In the genomic region with DNA sequence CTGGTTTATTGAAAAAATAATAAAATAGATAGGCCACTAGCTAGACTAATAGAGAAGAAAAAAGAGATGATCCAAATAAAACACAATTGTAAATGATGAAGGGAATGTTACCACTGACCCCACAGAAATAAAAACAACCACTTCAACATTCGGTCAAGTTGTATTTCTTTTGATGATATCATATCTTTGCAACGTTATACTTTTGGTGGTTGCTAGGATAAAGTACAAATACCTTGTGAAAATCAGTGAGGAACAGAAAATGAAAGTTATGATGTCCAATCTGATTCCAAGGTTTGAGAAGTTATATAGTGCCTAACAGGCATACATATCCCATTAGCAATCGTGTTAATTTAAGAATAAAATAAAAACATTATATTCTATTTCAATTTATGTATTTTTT, we compare ENCODE assay signal across 22 cellular contexts.
"Had no signal": no experiment of that assay in that cellular context is flagged by ENCODE, and none has a peak within 500 bp of the region (broad histone marks: within the 10 kb centered on the region; RNA-seq: fewer than 3 reads in every experiment).

No MANE protein-coding gene starts in this region.

- H3K4me1 ChIP-seq: body of pancreas, esophagus squamous epithelium had no signal

- ATAC-seq: activated CD8-positive, alpha-beta memory T cell treated with anti-CD3 and anti-CD28 coated beads, Interleukin-2, amount 10 ng/mL, durations not matched to agents 7 days and 5 days; body of pancreas; left colon had no signal

- DNase-seq: activated CD4-positive, alpha-beta T cell treated with anti-CD3 and anti-CD28 coated beads, Interleukin-2, amount 50 U/mL, for 48 hours; activated CD8-positive, alpha-beta memory T cell treated with anti-CD3 and anti-CD28 coated beads, Interleukin-2, amount 10 ng/mL, durations not matched to agents 7 days and 5 days; activated naive CD4-positive, alpha-beta T cell treated with anti-CD3 and anti-CD28 coated beads for 36 hours; activated T-cell treated with anti-CD3 and anti-CD28 coated beads, Interleukin-2, amount 50 U/mL, for 1 hour; body of pancreas; central memory CD4-positive, alpha-beta T cell; cortex of kidney; effector CD4-positive, alpha-beta T cell; esophagus squamous epithelium; foreskin melanocyte; left colon; lower lobe of right lung; midbrain; naive B cell; stimulated activated CD4-positive, alpha-beta T cell treated with anti-CD3 and anti-CD28 coated beads, Interleukin-15, amount 100 ng/mL, for 24 hours; stimulated activated CD4-positive, alpha-beta T cell treated with anti-CD3 and anti-CD28 coated beads, Interleukin-4, amount 100 ng/mL, for 1 hour; stimulated activated naive CD4-positive, alpha-beta T cell treated with Interleukin-2 at 50 U/mL for 16 hours; substantia nigra; T-helper 1 cell had no signal

- H3K36me3 Mint-ChIP-seq: naive B cell had no signal

- H3K27me3 ChIP-seq: body of pancreas, esophagus squamous epithelium, tibial nerve had no signal

- H3K27ac ChIP-seq: body of pancreas, esophagus squamous epithelium, lower lobe of right lung, tibial nerve, VCaP had no signal

- H3K36me3 ChIP-seq: esophagus squamous epithelium, lower lobe of right lung, tibial nerve had no signal

- H3K9me3 ChIP-seq: body of pancreas, esophagus squamous epithelium, lower lobe of right lung, tibial nerve had no signal

- H3K27ac Mint-ChIP-seq: activated CD8-positive, alpha-beta memory T cell treated with anti-CD3 and anti-CD28 coated beads, Interleukin-2, amount 10 ng/mL, durations not matched to agents 7 days and 5 days; activated naive CD4-positive, alpha-beta T cell treated with anti-CD3 and anti-CD28 coated beads for 36 hours; activated T-helper 2 cell treated with anti-CD3 and anti-CD28 coated beads, Interferon-gamma antibody, Interleukin-2, Interleukin-4, amounts not matched to agents 10 μg/mL and 5 μg/mL and 100 μg/mL, durations not matched to agents 14 hours and 24 hours and 36 hours had no signal

- H3K4me3 Mint-ChIP-seq: activated CD8-positive, alpha-beta memory T cell treated with anti-CD3 and anti-CD28 coated beads, Interleukin-2, amount 10 ng/mL, durations not matched to agents 7 days and 5 days; activated naive CD4-positive, alpha-beta T cell treated with anti-CD3 and anti-CD28 coated beads for 36 hours; naive B cell had no signal

- H3K4me3 ChIP-seq: body of pancreas, esophagus squamous epithelium, lower lobe of right lung, tibial nerve had no signal

- H3K27me3 Mint-ChIP-seq: activated CD8-positive, alpha-beta memory T cell treated with anti-CD3 and anti-CD28 coated beads, Interleukin-2, amount 10 ng/mL, durations not matched to agents 7 days and 5 days; naive B cell had no signal
